14 cellular contexts compared by ENCODE assay signal in the genomic region with DNA sequence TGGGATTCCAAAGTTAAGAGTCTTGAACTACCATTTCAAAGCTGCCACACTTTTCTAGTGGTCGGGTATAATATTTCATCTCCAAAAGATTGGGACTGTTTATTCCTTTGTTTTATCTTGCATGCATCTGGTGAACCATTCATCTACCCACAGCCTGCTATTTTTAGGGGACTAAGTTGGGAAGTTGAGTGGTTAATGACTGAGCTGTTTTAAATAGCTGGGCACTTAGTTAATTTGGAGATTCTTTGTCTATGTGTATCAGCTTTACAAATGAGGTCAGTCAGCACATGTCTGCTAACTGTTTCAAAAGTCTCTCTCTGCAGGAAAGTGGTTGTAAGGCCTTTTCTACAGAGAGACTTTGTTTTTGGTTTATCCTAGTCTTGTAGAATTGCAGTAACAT. TPM values are rescaled to one million over a fixed set of nuclear protein-coding genes. Genes with fewer than 3 reads are reported as not detected.
DNase-seq lines count a peak whose midpoint lies in the region; ATAC-seq and TF ChIP-seq lines count a peak whose summit lies in the region.
"Had no signal": no experiment of that assay in that cellular context is flagged by ENCODE, and none has a peak within 500 bp of the region (broad histone marks: within the 10 kb centered on the region; RNA-seq: fewer than 3 reads in every experiment).

No MANE protein-coding gene starts in this region.

- peaks cover 98% of the 10 kb centered on the region for H3K79me2 ChIP-seq in SK-N-SH (ENCODE audit: insufficient read depth)

- H4K20me1 ChIP-seq in SK-N-SH (ENCODE audit: insufficient read depth): peaks cover 9% of the 10 kb centered on the region; the same call in 1 of the 2 replicates

- peak; percentile 58 for ATAC-seq in sciatic nerve

- H3K4me3 ChIP-seq in SK-N-SH (ENCODE audit: low read depth in 2 of 2, low read length in 1 of 2) (no peak overlapping the region), foreskin fibroblast (ENCODE audit: low read depth in 1 of 2, low read length in 2 of 2) (no peak overlapping the region), coronary artery (no peak overlapping the region)
- H3K4me3 ChIP-seq: PC-9 had no signal

- H3K4me1 Mint-ChIP-seq in immature natural killer cell: no peaks in the 10 kb centered on the region

- H3K4me1 ChIP-seq in SK-N-SH (ENCODE audit: control insufficient read depth in 1 of 2, insufficient read depth in 2 of 2, low read depth in 1 of 2, low read length in 1 of 2): peaks cover 0 to 2% of the 10 kb centered on the region in 2 experiments; a peak in 2 of 4 replicates

- H3K9me3 ChIP-seq in SK-N-SH: no peaks in the 10 kb centered on the region

- peaks cover 0 to 4% (median 0%) of the 10 kb centered on the region in 3 donors for H3K36me3 Mint-ChIP-seq in immature natural killer cell
- H3K36me3 Mint-ChIP-seq: activated CD4-positive, alpha-beta memory T cell treated with anti-CD3 and anti-CD28 coated beads for 36 hours had no signal

- TF ChIP-seq EP300 in SK-N-SH (IDR thresholded peaks at IDR 0.05; ENCODE audit: borderline replicate concordance in 1 of 2, low read depth in 1 of 2, low read length in 1 of 2): peak in 1 of 2 experiments; percentile 55; a peak in 1 of 4 replicates

- 76% methylated on average over 1 of the region's 1 CpG for WGBS in SK-N-SH (ENCODE audit: low lambda C conversion rate)

- TF ChIP-seq RAD21 in SK-N-SH (IDR thresholded peaks at IDR 0.05; ENCODE audit: low read length): no peak

- H3K27ac Mint-ChIP-seq in immature natural killer cell: no peak overlapping the region
- H3K27ac Mint-ChIP-seq: activated CD4-positive, alpha-beta memory T cell treated with anti-CD3 and anti-CD28 coated beads for 36 hours; progenitor cell of endocrine pancreas had no signal

- TF ChIP-seq CTCF in SK-N-SH (IDR thresholded peaks at IDR 0.05) (no peak), foreskin fibroblast (IDR thresholded peaks at IDR 0.05; ENCODE audit: low read depth, low read length) (no peak), coronary artery (IDR thresholded peaks at IDR 0.05) (no peak)

- H3K4me2 ChIP-seq in SK-N-SH: no peak overlapping the region; the same call in 1 of the 2 replicates
- H3K4me2 ChIP-seq: PC-9 had no signal

- CTCF ChIA-PET in SK-N-SH (lab: Yijun Ruan, JAX): interaction anchor here (0.7 kb wide), 2 partner anchors 15 to 169 kb away, joined by 3 read pairs; no protein-coding TSS in a partner anchor

- H3F3A ChIP-seq in SK-N-SH (replicated peaks; ENCODE audit: insufficient read depth): peaks cover 13% of the 10 kb centered on the region

- H3K27ac ChIP-seq in SK-N-SH (ENCODE audit: low read depth in 2 of 2, low read length in 1 of 2): peak overlapping the region; percentile 24 to 37; a peak in 3 of 4 replicates
- H3K27ac ChIP-seq in coronary artery: no peak overlapping the region
- H3K27ac ChIP-seq: 22Rv1, PC-9 had no signal

- peak; percentile 10 for DNase-seq in DMS 273 (lab: John Stamatoyannopoulos, UW; ENCODE audit: unreplicated experiment)
- no peak for DNase-seq in DMS 273 treated with DMSO at 0.1 percent for 48 hours (lab: John Stamatoyannopoulos, UW)
- no peak for DNase-seq in SK-N-SH
- peak; percentile 83 to 89 for DNase-seq in foreskin fibroblast
- no peak for DNase-seq in sciatic nerve (ENCODE audit: low spot score)
- DNase-seq in coronary artery (ENCODE audit: low spot score): no peak
- DNase-seq in superior temporal gyrus (ENCODE audit: extremely low spot score): no peak
- DNase-seq in immature natural killer cell: no peak
- DNase-seq: activated CD4-positive, alpha-beta memory T cell treated with anti-CD3 and anti-CD28 coated beads for 36 hours; anterior cingulate cortex; NCI-H1092 treated with DMSO at 0.1 percent for 48 hours; PC-9 had no signal

- H3K9me2 ChIP-seq in SK-N-SH: no peaks in the 10 kb centered on the region

- H3K27me3 ChIP-seq in SK-N-SH (ENCODE audit: insufficient read depth): no peaks in the 10 kb centered on the region

- H3K36me3 ChIP-seq in SK-N-SH (replicated peaks in 1 of 2; ENCODE audit: control insufficient read depth in 1 of 2, insufficient read depth in 2 of 2, low read length in 1 of 2): no peaks in the 10 kb centered on the region

- no peak overlapping the region for H3K9ac ChIP-seq in SK-N-SH

- no peaks in the 10 kb centered on the region for H3K27me3 Mint-ChIP-seq in immature natural killer cell (ENCODE audit: low read depth in 3 of 3)
- H3K27me3 Mint-ChIP-seq: activated CD4-positive, alpha-beta memory T cell treated with anti-CD3 and anti-CD28 coated beads for 36 hours; progenitor cell of endocrine pancreas had no signal

- intact Hi-C loops in sciatic nerve (cut with DNase I): loop anchor here (10.0 kb wide), 1 partner anchor 159 kb away; no protein-coding TSS in a partner anchor

- H3K9me3 Mint-ChIP-seq in immature natural killer cell: no peaks in the 10 kb centered on the region
- H3K9me3 Mint-ChIP-seq: activated CD4-positive, alpha-beta memory T cell treated with anti-CD3 and anti-CD28 coated beads for 36 hours had no signal

- H3K4me3 Mint-ChIP-seq in immature natural killer cell: no peak overlapping the region
- H3K4me3 Mint-ChIP-seq: activated CD4-positive, alpha-beta memory T cell treated with anti-CD3 and anti-CD28 coated beads for 36 hours had no signal

- H2AFZ ChIP-seq in SK-N-SH (ENCODE audit: low read depth): no peak overlapping the region
- H2AFZ ChIP-seq: PC-9 had no signal

- POLR2A ChIA-PET in SK-N-SH (lab: Yijun Ruan, JAX): no interaction called here

TF ChIP-seq in SK-N-SH, 30 proteins besides CTCF, POLR2A, EP300 and RAD21 (continues in another document):
- TF ChIP-seq POLR2AphosphoS5 (IDR thresholded peaks at IDR 0.05; ENCODE audit: low read depth, low read length) (no peak), RXRA (IDR thresholded peaks at IDR 0.05; ENCODE audit: borderline replicate concordance, low read depth) (peak; percentile 60; the same call in 1 of the 2 replicates), YY1 (IDR thresholded peaks at IDR 0.05; ENCODE audit: low read depth) (no peak), TCF12 (IDR thresholded peaks at IDR 0.05) (peak; percentile 73; the same call in 1 of the 2 replicates), FOXM1 (IDR thresholded peaks at IDR 0.05; ENCODE audit: low read depth) (no peak), NRF1 (IDR thresholded peaks at IDR 0.05; ENCODE audit: low read depth, low read length) (no peak), ELF1 (IDR thresholded peaks at IDR 0.05) (no peak), TEAD4 (IDR thresholded peaks at IDR 0.05; ENCODE audit: borderline replicate concordance, insufficient read depth) (peak; percentile 39; the same call in 1 of the 2 replicates), MEF2A (IDR thresholded peaks at IDR 0.05; ENCODE audit: borderline replicate concordance, low read depth) (peak; percentile 91), SMC3 (IDR thresholded peaks at IDR 0.05; ENCODE audit: low read depth, low read length) (no peak), RFX5 (IDR thresholded peaks at IDR 0.05; ENCODE audit: low read length) (no peak)
- TF ChIP-seq, protein P1, sequence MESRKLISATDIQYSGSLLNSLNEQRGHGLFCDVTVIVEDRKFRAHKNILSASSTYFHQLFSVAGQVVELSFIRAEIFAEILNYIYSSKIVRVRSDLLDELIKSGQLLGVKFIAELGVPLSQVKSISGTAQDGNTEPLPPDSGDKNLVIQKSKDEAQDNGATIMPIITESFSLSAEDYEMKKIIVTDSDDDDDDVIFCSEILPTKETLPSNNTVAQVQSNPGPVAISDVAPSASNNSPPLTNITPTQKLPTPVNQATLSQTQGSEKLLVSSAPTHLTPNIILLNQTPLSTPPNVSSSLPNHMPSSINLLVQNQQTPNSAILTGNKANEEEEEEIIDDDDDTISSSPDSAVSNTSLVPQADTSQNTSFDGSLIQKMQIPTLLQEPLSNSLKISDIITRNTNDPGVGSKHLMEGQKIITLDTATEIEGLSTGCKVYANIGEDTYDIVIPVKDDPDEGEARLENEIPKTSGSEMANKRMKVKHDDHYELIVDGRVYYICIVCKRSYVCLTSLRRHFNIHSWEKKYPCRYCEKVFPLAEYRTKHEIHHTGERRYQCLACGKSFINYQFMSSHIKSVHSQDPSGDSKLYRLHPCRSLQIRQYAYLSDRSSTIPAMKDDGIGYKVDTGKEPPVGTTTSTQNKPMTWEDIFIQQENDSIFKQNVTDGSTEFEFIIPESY (IDR thresholded peaks at IDR 0.05; ENCODE audit: borderline replicate concordance, low read depth): no peak
- TF ChIP-seq, protein P2, sequence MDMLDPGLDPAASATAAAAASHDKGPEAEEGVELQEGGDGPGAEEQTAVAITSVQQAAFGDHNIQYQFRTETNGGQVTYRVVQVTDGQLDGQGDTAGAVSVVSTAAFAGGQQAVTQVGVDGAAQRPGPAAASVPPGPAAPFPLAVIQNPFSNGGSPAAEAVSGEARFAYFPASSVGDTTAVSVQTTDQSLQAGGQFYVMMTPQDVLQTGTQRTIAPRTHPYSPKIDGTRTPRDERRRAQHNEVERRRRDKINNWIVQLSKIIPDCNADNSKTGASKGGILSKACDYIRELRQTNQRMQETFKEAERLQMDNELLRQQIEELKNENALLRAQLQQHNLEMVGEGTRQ (IDR thresholded peaks at IDR 0.05; ENCODE audit: borderline replicate concordance, low read depth, low read length): no peak
- TF ChIP-seq, protein P3, sequence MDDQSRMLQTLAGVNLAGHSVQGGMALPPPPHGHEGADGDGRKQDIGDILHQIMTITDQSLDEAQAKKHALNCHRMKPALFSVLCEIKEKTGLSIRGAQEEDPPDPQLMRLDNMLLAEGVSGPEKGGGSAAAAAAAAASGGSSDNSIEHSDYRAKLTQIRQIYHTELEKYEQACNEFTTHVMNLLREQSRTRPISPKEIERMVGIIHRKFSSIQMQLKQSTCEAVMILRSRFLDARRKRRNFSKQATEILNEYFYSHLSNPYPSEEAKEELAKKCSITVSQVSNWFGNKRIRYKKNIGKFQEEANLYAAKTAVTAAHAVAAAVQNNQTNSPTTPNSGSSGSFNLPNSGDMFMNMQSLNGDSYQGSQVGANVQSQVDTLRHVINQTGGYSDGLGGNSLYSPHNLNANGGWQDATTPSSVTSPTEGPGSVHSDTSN (IDR thresholded peaks at IDR 0.05): peak; percentile 49
- TF ChIP-seq, protein P4, sequence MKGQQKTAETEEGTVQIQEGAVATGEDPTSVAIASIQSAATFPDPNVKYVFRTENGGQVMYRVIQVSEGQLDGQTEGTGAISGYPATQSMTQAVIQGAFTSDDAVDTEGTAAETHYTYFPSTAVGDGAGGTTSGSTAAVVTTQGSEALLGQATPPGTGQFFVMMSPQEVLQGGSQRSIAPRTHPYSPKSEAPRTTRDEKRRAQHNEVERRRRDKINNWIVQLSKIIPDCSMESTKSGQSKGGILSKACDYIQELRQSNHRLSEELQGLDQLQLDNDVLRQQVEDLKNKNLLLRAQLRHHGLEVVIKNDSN (IDR thresholded peaks at IDR 0.05; ENCODE audit: borderline replicate concordance, low read depth): no peak

RNA-seq across cellular contexts. Expression of a gene that starts 8.1 kb away (rescaled TPM):
- 7.2 and 10.0 TPM in 2 replicates for polyA plus RNA-seq in SK-N-SH (2012; rRNA removed)
- polyA plus RNA-seq in SK-N-SH (2012; cell fraction: cytosol; rRNA removed): 8.6 and 8.9 TPM in 2 replicates
- 10.7 and 22.6 TPM in 2 replicates for polyA plus RNA-seq in SK-N-SH (2012; cell fraction: nucleus; rRNA removed)
- 92.9 TPM for total RNA-seq in sciatic nerve
- 1 to 10 TPM in 2 of 3 donors, under 1 TPM in 1; 0.93 to 3.0 (median 1.3) TPM for polyA plus RNA-seq in immature natural killer cell

Comparison
In these comparisons a context has a peak if more than half of its experiments do, and no peak if none do; other contexts are left out.
1. DNase-seq: peak in DMS 273 (single experiment) and foreskin fibroblast (2 of 2); none in DMS 273 treated with DMSO at 0.1 percent for 48 hours (single experiment), SK-N-SH (single experiment), sciatic nerve (single experiment), coronary artery (single experiment), superior temporal gyrus (single experiment) and immature natural killer cell (0 of 3).
2. H3K27ac ChIP-seq: peak in SK-N-SH (2 of 2); none in coronary artery (0 of 2).